ENCODE assay signal across 2 cellular contexts in the genomic region with DNA sequence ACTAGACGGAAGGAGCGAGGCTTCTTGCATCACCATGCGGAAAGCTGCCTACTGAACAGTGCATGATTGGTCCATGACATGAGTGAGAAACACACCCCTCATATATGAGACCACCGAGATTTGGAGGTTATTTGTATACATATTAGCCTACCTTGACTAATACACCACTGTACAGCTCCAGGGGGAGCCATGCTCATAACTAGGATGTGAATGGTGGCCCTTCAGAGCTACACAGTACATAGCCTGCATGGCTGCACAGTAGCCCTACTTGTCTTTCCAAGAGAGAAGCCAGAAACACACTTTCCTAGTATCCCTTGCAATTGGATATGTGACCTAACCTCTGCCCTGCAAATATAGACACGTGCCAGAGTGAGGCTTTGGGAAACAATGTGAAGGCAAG.
TF ChIP-seq lines count a peak whose summit lies in the region.

No MANE protein-coding gene starts in this region.

TF ChIP-seq in GM23338, 12 proteins besides CTCF, POLR2A, EP300 and RAD21 (continued from another document):
- TF ChIP-seq REST (IDR thresholded peaks at IDR 0.05; ENCODE audit: unreplicated experiment): no peak
- no peak for TF ChIP-seq EZH2phosphoT487 (IDR thresholded peaks at IDR 0.05; ENCODE audit: unreplicated experiment)
- no peak for TF ChIP-seq POLR2AphosphoS5 (IDR thresholded peaks at IDR 0.05; ENCODE audit: low read depth)
- TF ChIP-seq NANOG (IDR thresholded peaks at IDR 0.05; ENCODE audit: borderline replicate concordance): no peak
- no peak for TF ChIP-seq EZH2 (IDR thresholded peaks at IDR 0.05; ENCODE audit: low read depth, unreplicated experiment)
- no peak for TF ChIP-seq ETS1 (IDR thresholded peaks at IDR 0.05)
- TF ChIP-seq ZNF114 (CRISPR knock-in tag; IDR thresholded peaks at IDR 0.05): no peak
- no peak for TF ChIP-seq STAT1 (IDR thresholded peaks at IDR 0.05; ENCODE audit: unreplicated experiment)
- no peak for TF ChIP-seq ZNF462 (CRISPR knock-in tag; IDR thresholded peaks at IDR 0.05)
- TF ChIP-seq ZNF331 (CRISPR knock-in tag; IDR thresholded peaks at IDR 0.05; ENCODE audit: low read depth): no peak

TF ChIP-seq in K562, 482 proteins besides CTCF, POLR2A, EP300 and RAD21 (continued from another document):
- TF ChIP-seq, protein P1, sequence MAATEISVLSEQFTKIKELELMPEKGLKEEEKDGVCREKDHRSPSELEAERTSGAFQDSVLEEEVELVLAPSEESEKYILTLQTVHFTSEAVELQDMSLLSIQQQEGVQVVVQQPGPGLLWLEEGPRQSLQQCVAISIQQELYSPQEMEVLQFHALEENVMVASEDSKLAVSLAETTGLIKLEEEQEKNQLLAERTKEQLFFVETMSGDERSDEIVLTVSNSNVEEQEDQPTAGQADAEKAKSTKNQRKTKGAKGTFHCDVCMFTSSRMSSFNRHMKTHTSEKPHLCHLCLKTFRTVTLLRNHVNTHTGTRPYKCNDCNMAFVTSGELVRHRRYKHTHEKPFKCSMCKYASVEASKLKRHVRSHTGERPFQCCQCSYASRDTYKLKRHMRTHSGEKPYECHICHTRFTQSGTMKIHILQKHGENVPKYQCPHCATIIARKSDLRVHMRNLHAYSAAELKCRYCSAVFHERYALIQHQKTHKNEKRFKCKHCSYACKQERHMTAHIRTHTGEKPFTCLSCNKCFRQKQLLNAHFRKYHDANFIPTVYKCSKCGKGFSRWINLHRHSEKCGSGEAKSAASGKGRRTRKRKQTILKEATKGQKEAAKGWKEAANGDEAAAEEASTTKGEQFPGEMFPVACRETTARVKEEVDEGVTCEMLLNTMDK (IDR thresholded peaks at IDR 0.05; ENCODE audit: borderline replicate concordance, insufficient read depth, low read depth, low read length, poor library complexity, severe bottlenecking): peak; percentile 28
